17 cellular contexts compared by ENCODE assay signal in the genomic region with DNA sequence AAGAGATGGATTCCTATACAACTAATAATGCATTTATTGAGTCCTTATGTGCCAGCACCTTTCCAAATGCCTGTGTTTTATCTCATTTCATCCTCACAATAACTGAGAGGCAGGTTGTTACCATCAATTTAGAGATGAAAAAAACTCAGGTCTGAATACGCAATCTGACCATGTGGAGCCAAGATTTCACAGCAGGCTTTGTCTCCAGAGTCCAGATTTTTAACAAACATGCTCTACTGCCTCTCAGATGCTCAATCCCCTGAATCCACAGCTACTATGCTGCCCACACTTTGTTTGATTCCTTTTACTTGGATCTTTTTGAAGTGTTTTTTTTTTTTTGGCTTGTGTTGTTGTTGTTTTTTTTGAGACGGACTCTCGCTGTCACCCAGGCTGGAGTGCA. TPM values are rescaled to one million over a fixed set of nuclear protein-coding genes. Genes with fewer than 3 reads are reported as not detected.
A peak's percentile ranks its signal among the peaks of the same experiment; 100 is the strongest.
DNase-seq lines count a peak whose midpoint lies in the region; ATAC-seq and TF ChIP-seq lines count a peak whose summit lies in the region.
"Had no signal": no experiment of that assay in that cellular context is flagged by ENCODE, and none has a peak within 500 bp of the region (broad histone marks: within the 10 kb centered on the region; RNA-seq: fewer than 3 reads in every experiment).

No MANE protein-coding gene starts in this region.

- H3K9ac ChIP-seq in OCI-LY1 (ENCODE audit: low read length): peak overlapping the region; percentile 33; the same call in 1 of the 2 replicates
- H3K9ac ChIP-seq: SK-N-SH had no signal

- H3K4me1 ChIP-seq in OCI-LY1 (ENCODE audit: insufficient read depth, low read length, severe bottlenecking): peaks cover 96% of the 10 kb centered on the region

- H3K27me3 ChIP-seq in OCI-LY1 (ENCODE audit: insufficient read depth, low read length): no peaks in the 10 kb centered on the region

- peak overlapping the region; percentile 91 for H3K27ac ChIP-seq in OCI-LY1 (ENCODE audit: low read depth, low read length, poor library complexity, severe bottlenecking)

- H3K27me3 Mint-ChIP-seq in natural killer cell treated with Interleukin-12 subunit alpha and Interleukin-12 subunit beta and Interleukin-15 and Interleukin-18, amount 100 ng/mL, for 72 hours: no peaks in the 10 kb centered on the region
- H3K27me3 Mint-ChIP-seq in natural killer cell (ENCODE audit: low read depth in 2 of 2) (no peaks in the 10 kb centered on the region), glutamatergic neuron (ENCODE audit: unreplicated experiment) (no peaks in the 10 kb centered on the region), type B pancreatic cell (no peaks in the 10 kb centered on the region)
- H3K27me3 Mint-ChIP-seq: B cell; CD4-positive, alpha-beta T cell had no signal

- H3K36me3 ChIP-seq in OCI-LY1 (ENCODE audit: insufficient read depth, low read length): no peaks in the 10 kb centered on the region

- intact Hi-C loops in natural killer cell (cut with micrococcal nuclease): loop anchor here (10.0 kb wide), 2 partner anchors 392 to 448 kb away; partner anchors contain the start of genes UBE2V1 and ZNFX1

- no peak overlapping the region for H3K4me3 Mint-ChIP-seq in natural killer cell treated with Interleukin-12 subunit alpha and Interleukin-12 subunit beta and Interleukin-15 and Interleukin-18, amount 100 ng/mL, for 72 hours
- no peak overlapping the region for H3K4me3 Mint-ChIP-seq in natural killer cell
- H3K4me3 Mint-ChIP-seq in glutamatergic neuron (ENCODE audit: unreplicated experiment): no peak overlapping the region
- no peak overlapping the region for H3K4me3 Mint-ChIP-seq in type B pancreatic cell
- H3K4me3 Mint-ChIP-seq: B cell had no signal

- H3K9me2 ChIP-seq in OCI-LY1 (ENCODE audit: low read depth, low read length): no peaks in the 10 kb centered on the region
- H3K9me2 ChIP-seq: SK-N-SH had no signal

- no peaks in the 10 kb centered on the region for H4K20me1 ChIP-seq in OCI-LY1 (ENCODE audit: insufficient read depth, low read length)

- TF ChIP-seq CTCF in natural killer cell (IDR thresholded peaks at IDR 0.05): no peak
- TF ChIP-seq CTCF in OCI-LY1 (IDR thresholded peaks at IDR 0.05; ENCODE audit: low read length): no peak
- TF ChIP-seq CTCF in glutamatergic neuron (IDR thresholded peaks at IDR 0.05; ENCODE audit: partially characterized antibody, unreplicated experiment): no peak
- TF ChIP-seq CTCF in type B pancreatic cell (conservative IDR thresholded peaks at IDR 0.05): no peak

- no peaks in the 10 kb centered on the region for H3K9me3 ChIP-seq in OCI-LY1 (ENCODE audit: low read length)
- H3K9me3 ChIP-seq: SK-N-SH had no signal

- no peak for ATAC-seq in natural killer cell treated with Interleukin-12 subunit alpha and Interleukin-12 subunit beta and Interleukin-15 and Interleukin-18, amount 100 ng/mL, for 72 hours
- ATAC-seq in natural killer cell: no peak
- ATAC-seq: Panc1, Right ventricle myocardium inferior had no signal

- no peaks in the 10 kb centered on the region for H3F3A ChIP-seq in OCI-LY1 (ENCODE audit: insufficient read depth, low read length)

- no peak overlapping the region for H2AFZ ChIP-seq in OCI-LY1 (ENCODE audit: low read length)

- DNase-seq in natural killer cell treated with Interleukin-12 subunit alpha and Interleukin-12 subunit beta and Interleukin-15 and Interleukin-18, amount 100 ng/mL, for 72 hours (ENCODE audit: low spot score): no peak
- no peak for DNase-seq in natural killer cell
- DNase-seq in glutamatergic neuron: no peak
- no peak for DNase-seq in NCI-H2196 (lab: John Stamatoyannopoulos, UW; ENCODE audit: unreplicated experiment)
- DNase-seq in activated T-cell treated with anti-CD3 and anti-CD28 coated beads, Interleukin-2, amount 50 U/mL, for 48 hours: no peak
- no peak for DNase-seq in type B pancreatic cell (ENCODE audit: extremely low spot score, unreplicated experiment)
- DNase-seq: ACHN; CD4-positive, alpha-beta T cell; H7; KG1; NCI-H1048; NCI-H526; SK-N-SH had no signal

- no peaks in the 10 kb centered on the region for H3K36me3 Mint-ChIP-seq in natural killer cell treated with Interleukin-12 subunit alpha and Interleukin-12 subunit beta and Interleukin-15 and Interleukin-18, amount 100 ng/mL, for 72 hours
- H3K36me3 Mint-ChIP-seq in natural killer cell (no peaks in the 10 kb centered on the region), glutamatergic neuron (ENCODE audit: unreplicated experiment) (no peaks in the 10 kb centered on the region), type B pancreatic cell (no peaks in the 10 kb centered on the region)

- H3K27ac Mint-ChIP-seq in natural killer cell treated with Interleukin-12 subunit alpha and Interleukin-12 subunit beta and Interleukin-15 and Interleukin-18, amount 100 ng/mL, for 72 hours: peak overlapping the region; percentile 31 to 95
- peak overlapping the region in 1 of 2 donors; percentile 92 for H3K27ac Mint-ChIP-seq in natural killer cell
- peak overlapping the region; percentile 2 for H3K27ac Mint-ChIP-seq in glutamatergic neuron (ENCODE audit: unreplicated experiment)
- H3K27ac Mint-ChIP-seq in type B pancreatic cell: no peak overlapping the region
- H3K27ac Mint-ChIP-seq: B cell; CD4-positive, alpha-beta T cell had no signal

- peak overlapping the region; percentile 35 for H3K4me3 ChIP-seq in OCI-LY1 (ENCODE audit: low read depth, low read length, poor library complexity, severe bottlenecking)

- H3K4me2 ChIP-seq in OCI-LY1 (ENCODE audit: low read length): peak overlapping the region; percentile 45
- H3K4me2 ChIP-seq: SK-N-SH had no signal

- peaks cover 59 to 72% of the 10 kb centered on the region in 2 donors for H3K4me1 Mint-ChIP-seq in natural killer cell treated with Interleukin-12 subunit alpha and Interleukin-12 subunit beta and Interleukin-15 and Interleukin-18, amount 100 ng/mL, for 72 hours (ENCODE audit: low read depth in 2 of 2)
- H3K4me1 Mint-ChIP-seq in natural killer cell: peaks cover 58 to 79% of the 10 kb centered on the region in 2 donors
- peaks cover 20% of the 10 kb centered on the region for H3K4me1 Mint-ChIP-seq in glutamatergic neuron (ENCODE audit: low read depth, unreplicated experiment)
- H3K4me1 Mint-ChIP-seq in type B pancreatic cell (ENCODE audit: unreplicated experiment): peaks cover 52% of the 10 kb centered on the region

- H3K9me3 Mint-ChIP-seq in natural killer cell treated with Interleukin-12 subunit alpha and Interleukin-12 subunit beta and Interleukin-15 and Interleukin-18, amount 100 ng/mL, for 72 hours: no peaks in the 10 kb centered on the region
- no peaks in the 10 kb centered on the region for H3K9me3 Mint-ChIP-seq in natural killer cell
- no peaks in the 10 kb centered on the region for H3K9me3 Mint-ChIP-seq in glutamatergic neuron (ENCODE audit: unreplicated experiment)
- no peaks in the 10 kb centered on the region for H3K9me3 Mint-ChIP-seq in type B pancreatic cell
- H3K9me3 Mint-ChIP-seq: CD4-positive, alpha-beta T cell had no signal

- H3K79me2 ChIP-seq in OCI-LY1 (ENCODE audit: insufficient read depth, low read length): peaks cover 86% of the 10 kb centered on the region

RNA-seq across cellular contexts. Expression of gene B4GALT5, which starts 46.8 kb away (rescaled TPM):
- total RNA-seq in natural killer cell treated with Interleukin-12 subunit alpha and Interleukin-12 subunit beta and Interleukin-15 and Interleukin-18, amount 100 ng/mL, for 72 hours: 10 to 100 TPM; 62.1 to 74.9 TPM
- 10 to 100 TPM; 15.5 to 29.1 (median 28.6) TPM for total RNA-seq in natural killer cell
- total RNA-seq in glutamatergic neuron (ENCODE audit: unreplicated experiment): 61.3 TPM
- total RNA-seq in type B pancreatic cell (ENCODE audit: low replicate concordance): 47.9 and 49.7 TPM in 2 replicates
